ENCODE assay signal across 1 cellular context in the genomic region with DNA sequence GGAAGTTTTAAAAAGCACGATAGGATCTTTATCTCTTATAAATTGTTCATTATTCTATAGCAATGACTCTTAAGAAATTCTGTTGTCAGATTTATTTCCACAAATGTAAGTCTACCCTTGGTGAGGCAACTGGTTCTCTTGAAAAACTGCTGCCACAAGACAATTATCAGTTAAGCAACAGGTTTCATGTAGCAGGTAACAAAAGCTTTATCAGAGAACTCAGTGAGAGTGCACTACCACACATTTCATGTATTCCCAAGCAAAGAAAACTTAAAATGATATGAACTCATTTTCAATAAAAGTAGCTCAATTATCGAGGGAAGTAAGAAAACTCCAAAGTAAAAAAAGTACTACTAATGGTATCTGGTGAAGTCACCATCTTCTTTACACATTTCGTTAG.
TF ChIP-seq lines count a peak whose summit lies in the region.

No MANE protein-coding gene starts in this region.

TF ChIP-seq in GM23338, 12 proteins besides CTCF, POLR2A, EP300 and RAD21 (continued from another document):
- TF ChIP-seq, protein P1, sequence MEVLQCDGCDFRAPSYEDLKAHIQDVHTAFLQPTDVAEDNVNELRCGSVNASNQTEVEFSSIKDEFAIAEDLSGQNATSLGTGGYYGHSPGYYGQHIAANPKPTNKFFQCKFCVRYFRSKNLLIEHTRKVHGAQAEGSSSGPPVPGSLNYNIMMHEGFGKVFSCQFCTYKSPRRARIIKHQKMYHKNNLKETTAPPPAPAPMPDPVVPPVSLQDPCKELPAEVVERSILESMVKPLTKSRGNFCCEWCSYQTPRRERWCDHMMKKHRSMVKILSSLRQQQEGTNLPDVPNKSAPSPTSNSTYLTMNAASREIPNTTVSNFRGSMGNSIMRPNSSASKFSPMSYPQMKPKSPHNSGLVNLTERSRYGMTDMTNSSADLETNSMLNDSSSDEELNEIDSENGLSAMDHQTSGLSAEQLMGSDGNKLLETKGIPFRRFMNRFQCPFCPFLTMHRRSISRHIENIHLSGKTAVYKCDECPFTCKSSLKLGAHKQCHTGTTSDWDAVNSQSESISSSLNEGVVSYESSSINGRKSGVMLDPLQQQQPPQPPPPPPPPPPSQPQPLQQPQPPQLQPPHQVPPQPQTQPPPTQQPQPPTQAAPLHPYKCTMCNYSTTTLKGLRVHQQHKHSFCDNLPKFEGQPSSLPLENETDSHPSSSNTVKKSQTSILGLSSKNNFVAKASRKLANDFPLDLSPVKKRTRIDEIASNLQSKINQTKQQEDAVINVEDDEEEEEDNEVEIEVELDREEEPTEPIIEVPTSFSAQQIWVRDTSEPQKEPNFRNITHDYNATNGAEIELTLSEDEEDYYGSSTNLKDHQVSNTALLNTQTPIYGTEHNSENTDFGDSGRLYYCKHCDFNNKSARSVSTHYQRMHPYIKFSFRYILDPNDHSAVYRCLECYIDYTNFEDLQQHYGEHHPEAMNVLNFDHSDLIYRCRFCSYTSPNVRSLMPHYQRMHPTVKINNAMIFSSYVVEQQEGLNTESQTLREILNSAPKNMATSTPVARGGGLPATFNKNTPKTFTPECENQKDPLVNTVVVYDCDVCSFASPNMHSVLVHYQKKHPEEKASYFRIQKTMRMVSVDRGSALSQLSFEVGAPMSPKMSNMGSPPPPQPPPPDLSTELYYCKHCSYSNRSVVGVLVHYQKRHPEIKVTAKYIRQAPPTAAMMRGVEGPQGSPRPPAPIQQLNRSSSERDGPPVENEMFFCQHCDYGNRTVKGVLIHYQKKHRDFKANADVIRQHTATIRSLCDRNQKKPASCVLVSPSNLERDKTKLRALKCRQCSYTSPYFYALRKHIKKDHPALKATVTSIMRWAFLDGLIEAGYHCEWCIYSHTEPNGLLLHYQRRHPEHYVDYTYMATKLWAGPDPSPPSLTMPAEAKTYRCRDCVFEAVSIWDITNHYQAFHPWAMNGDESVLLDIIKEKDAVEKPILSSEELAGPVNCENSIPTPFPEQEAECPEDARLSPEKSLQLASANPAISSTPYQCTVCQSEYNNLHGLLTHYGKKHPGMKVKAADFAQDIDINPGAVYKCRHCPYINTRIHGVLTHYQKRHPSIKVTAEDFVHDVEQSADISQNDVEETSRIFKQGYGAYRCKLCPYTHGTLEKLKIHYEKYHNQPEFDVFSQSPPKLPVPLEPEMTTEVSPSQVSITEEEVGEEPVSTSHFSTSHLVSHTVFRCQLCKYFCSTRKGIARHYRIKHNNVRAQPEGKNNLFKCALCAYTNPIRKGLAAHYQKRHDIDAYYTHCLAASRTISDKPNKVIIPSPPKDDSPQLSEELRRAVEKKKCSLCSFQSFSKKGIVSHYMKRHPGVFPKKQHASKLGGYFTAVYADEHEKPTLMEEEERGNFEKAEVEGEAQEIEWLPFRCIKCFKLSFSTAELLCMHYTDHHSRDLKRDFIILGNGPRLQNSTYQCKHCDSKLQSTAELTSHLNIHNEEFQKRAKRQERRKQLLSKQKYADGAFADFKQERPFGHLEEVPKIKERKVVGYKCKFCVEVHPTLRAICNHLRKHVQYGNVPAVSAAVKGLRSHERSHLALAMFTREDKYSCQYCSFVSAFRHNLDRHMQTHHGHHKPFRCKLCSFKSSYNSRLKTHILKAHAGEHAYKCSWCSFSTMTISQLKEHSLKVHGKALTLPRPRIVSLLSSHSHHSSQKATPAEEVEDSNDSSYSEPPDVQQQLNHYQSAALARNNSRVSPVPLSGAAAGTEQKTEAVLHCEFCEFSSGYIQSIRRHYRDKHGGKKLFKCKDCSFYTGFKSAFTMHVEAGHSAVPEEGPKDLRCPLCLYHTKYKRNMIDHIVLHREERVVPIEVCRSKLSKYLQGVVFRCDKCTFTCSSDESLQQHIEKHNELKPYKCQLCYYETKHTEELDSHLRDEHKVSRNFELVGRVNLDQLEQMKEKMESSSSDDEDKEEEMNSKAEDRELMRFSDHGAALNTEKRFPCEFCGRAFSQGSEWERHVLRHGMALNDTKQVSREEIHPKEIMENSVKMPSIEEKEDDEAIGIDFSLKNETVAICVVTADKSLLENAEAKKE (CRISPR knock-in tag; IDR thresholded peaks at IDR 0.05) = no peak
